In genomic region chr2:137507237-137507636, GRCh38 we compare ENCODE assay signal across 15 cellular contexts.
"Had no signal": no experiment of that assay in that cellular context is flagged by ENCODE, and none has a peak within 500 bp of the region (broad histone marks: within the 10 kb centered on the region; RNA-seq: fewer than 3 reads in every experiment).

No MANE protein-coding gene starts in this region.

- ATAC-seq: natural killer cell; right lobe of liver; stimulated activated memory B cell treated with anti-CD40 and anti-IgM and Interleukin-4, amounts not matched to agents 10 μg/mL and 1 μg/mL and 100 μg/mL, for 72 hours had no signal

- H3K4me3 ChIP-seq: adrenal gland, coronary artery, lung, prostate gland, right lobe of liver, tibial artery, vagina had no signal

- H3K9me3 ChIP-seq: adrenal gland, prostate gland, right lobe of liver, tibial artery, vagina had no signal

- H3K36me3 ChIP-seq: adrenal gland, prostate gland, right lobe of liver, tibial artery, vagina had no signal

- DNase-seq: activated naive CD4-positive, alpha-beta T cell treated with anti-CD3 and anti-CD28 coated beads, Interleukin-2, amount 50 U/mL, for 16 hours; activated T-cell treated with anti-CD3 and anti-CD28 coated beads, Interleukin-2, amount 50 U/mL, for 1 hour; adrenal gland; central memory CD4-positive, alpha-beta T cell; effector CD8-positive, alpha-beta T cell; hippocampal formation; natural killer cell; nucleus accumbens; right lobe of liver; tibial artery had no signal

- H3K4me1 ChIP-seq: adrenal gland, prostate gland, right lobe of liver, tibial artery, vagina had no signal
